Comparison of ENCODE assay signal across 1 cellular context in the genomic region with DNA sequence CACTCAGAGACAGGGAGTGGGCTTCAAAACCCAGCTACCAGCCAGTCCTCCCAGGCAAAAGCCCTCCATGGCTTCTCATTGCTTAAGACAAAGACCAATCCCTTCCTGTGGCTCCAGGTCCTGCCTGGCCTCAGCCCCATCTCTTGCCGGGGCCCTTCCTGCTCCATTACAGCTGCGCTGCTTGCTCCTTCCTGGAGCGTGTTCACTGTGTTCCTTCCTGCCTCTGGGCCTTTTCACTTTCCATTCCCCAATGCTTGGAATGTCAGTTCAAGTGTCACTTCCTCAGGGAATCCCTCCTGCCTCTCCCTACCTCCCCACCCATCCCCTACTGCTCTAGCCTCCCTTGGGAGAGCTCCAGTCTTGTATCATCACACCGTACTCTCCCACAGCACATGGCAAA.
TF ChIP-seq lines count a peak whose summit lies in the region.

No MANE protein-coding gene starts in this region.

TF ChIP-seq in SK-N-SH treated with all-trans-retinoic acid at 6 μM for 48 hours, 23 proteins besides CTCF, POLR2A, EP300 and RAD21 (continued from another document):
- TF ChIP-seq, protein P1, sequence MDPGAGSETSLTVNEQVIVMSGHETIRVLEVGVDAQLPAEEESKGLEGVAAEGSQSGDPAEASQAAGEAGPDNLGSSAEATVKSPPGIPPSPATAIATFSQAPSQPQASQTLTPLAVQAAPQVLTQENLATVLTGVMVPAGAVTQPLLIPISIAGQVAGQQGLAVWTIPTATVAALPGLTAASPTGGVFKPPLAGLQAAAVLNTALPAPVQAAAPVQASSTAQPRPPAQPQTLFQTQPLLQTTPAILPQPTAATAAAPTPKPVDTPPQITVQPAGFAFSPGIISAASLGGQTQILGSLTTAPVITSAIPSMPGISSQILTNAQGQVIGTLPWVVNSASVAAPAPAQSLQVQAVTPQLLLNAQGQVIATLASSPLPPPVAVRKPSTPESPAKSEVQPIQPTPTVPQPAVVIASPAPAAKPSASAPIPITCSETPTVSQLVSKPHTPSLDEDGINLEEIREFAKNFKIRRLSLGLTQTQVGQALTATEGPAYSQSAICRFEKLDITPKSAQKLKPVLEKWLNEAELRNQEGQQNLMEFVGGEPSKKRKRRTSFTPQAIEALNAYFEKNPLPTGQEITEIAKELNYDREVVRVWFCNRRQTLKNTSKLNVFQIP (CRISPR knock-in tag; IDR thresholded peaks at IDR 0.05; ENCODE audit: borderline replicate concordance, low read depth): no peak
